In genomic region chr10:3395487-3395886, GRCh38 we compare ENCODE assay signal across 14 cellular contexts.
DNase-seq lines count a peak whose midpoint lies in the region; FAIRE-seq and TF ChIP-seq lines count a peak whose summit lies in the region.
"Had no signal": no experiment of that assay in that cellular context is flagged by ENCODE, and none has a peak within 500 bp of the region (broad histone marks: within the 10 kb centered on the region; RNA-seq: fewer than 3 reads in every experiment).

No MANE protein-coding gene starts in this region.

- H4K5ac ChIP-seq in H1 (ENCODE audit: insufficient read length, low read depth, low read length), result no peak overlapping the region

- H3K4me3 ChIP-seq in H1 (ENCODE audit: extremely low read depth in 1 of 4, insufficient read depth in 2 of 4, low read depth in 3 of 4, low read length in 4 of 4) (no peak overlapping the region), foreskin fibroblast (ENCODE audit: low read depth in 1 of 2, low read length in 2 of 2) (no peak overlapping the region)

- no peak overlapping the region for H3K18ac ChIP-seq in H1 (ENCODE audit: extremely low read depth, low read length)

- TF ChIP-seq CTCF in H1 (IDR thresholded peaks at IDR 0.05; ENCODE audit: control extremely low read depth in 1 of 3, insufficient read depth in 1 of 3, low read depth in 1 of 3, low read length in 3 of 3), result no peak
- TF ChIP-seq CTCF in foreskin fibroblast (IDR thresholded peaks at IDR 0.05; ENCODE audit: low read depth, low read length), result no peak
- TF ChIP-seq CTCF in osteocyte (IDR thresholded peaks at IDR 0.05), result no peak

- H3K27ac ChIP-seq in H1 (ENCODE audit: low read depth, low read length), result no peak overlapping the region
- H3K27ac ChIP-seq: foreskin keratinocyte had no signal

- H3K27ac Mint-ChIP-seq in osteocyte (ENCODE audit: unreplicated experiment), result no peak overlapping the region
- no peak overlapping the region for H3K27ac Mint-ChIP-seq in activated CD4-positive, alpha-beta T cell treated with anti-CD3 and anti-CD28 coated beads, Interleukin-2, amount 10 ng/mL, durations not matched to agents 24 days and 14 days
- H3K27ac Mint-ChIP-seq: activated CD4-positive, alpha-beta T cell treated with anti-CD3 and anti-CD28 coated beads for 36 hours; T-helper 2 cell treated with Interferon-gamma antibody and Interleukin-4, amounts not matched to agents 5 μg/mL and 100 μg/mL, for 36 hours had no signal

- H3K4me3 Mint-ChIP-seq in osteocyte (ENCODE audit: unreplicated experiment), result no peak overlapping the region
- no peak overlapping the region for H3K4me3 Mint-ChIP-seq in activated CD4-positive, alpha-beta T cell treated with anti-CD3 and anti-CD28 coated beads, Interleukin-2, amount 10 ng/mL, durations not matched to agents 24 days and 14 days
- H3K4me3 Mint-ChIP-seq: activated CD4-positive, alpha-beta T cell treated with anti-CD3 and anti-CD28 coated beads for 36 hours; T-helper 2 cell treated with Interferon-gamma antibody and Interleukin-4, amounts not matched to agents 5 μg/mL and 100 μg/mL, for 36 hours had no signal

- no peak for TF ChIP-seq POLR2A in H1 (IDR thresholded peaks at IDR 0.05; ENCODE audit: control extremely low read depth in 1 of 2, low read depth in 2 of 2, low read length in 2 of 2)

- H2BK5ac ChIP-seq in H1 (ENCODE audit: low read depth, low read length), result no peak overlapping the region

- TF ChIP-seq RAD21 in H1 (IDR thresholded peaks at IDR 0.05 in 1 of 2, conservative IDR thresholded peaks at IDR 0.05 in 1 of 2; ENCODE audit: low read depth in 2 of 2, low read length in 2 of 2), result no peak

- intact Hi-C loops in activated CD4-positive, alpha-beta T cell treated with anti-CD3 and anti-CD28 coated beads, Interleukin-2, amount 10 ng/mL, durations not matched to agents 24 days and 14 days (cut with micrococcal nuclease), result no loop called here

- POLR2A ChIA-PET in H1 (lab: Charles Lee; ENCODE audit: partially characterized antibody), result no interaction called here

- H2BK120ac ChIP-seq in H1 (replicated peaks; ENCODE audit: low read depth, low read length), result no peak overlapping the region

- no peaks in the 10 kb centered on the region for H3K36me3 ChIP-seq in H1 (ENCODE audit: control insufficient read depth in 2 of 4, insufficient read depth in 4 of 4, low read length in 3 of 4)

- no peaks in the 10 kb centered on the region for H3K79me1 ChIP-seq in H1 (ENCODE audit: low read depth, low read length)

- no peak overlapping the region for H2BK12ac ChIP-seq in H1 (ENCODE audit: low read depth, low read length)

- H2BK15ac ChIP-seq in H1 (ENCODE audit: low read length), result no peak overlapping the region

- peak; percentile 74 for DNase-seq in COLO668 (lab: John Stamatoyannopoulos, UW; ENCODE audit: unreplicated experiment)
- DNase-seq in NCI-H1436 treated with DMSO at 0.1 percent for 48 hours (lab: John Stamatoyannopoulos, UW), result peak; percentile 50
- DNase-seq in NCI-H748 treated with DMSO at 0.1 percent for 48 hours (lab: John Stamatoyannopoulos, UW), result peak; percentile 59
- no peak for DNase-seq in H1 (ENCODE audit: low read depth in 1 of 2, low spot score in 2 of 2)
- no peak for DNase-seq in foreskin fibroblast
- no peak for DNase-seq in osteocyte (ENCODE audit: extremely low spot score, unreplicated experiment)
- DNase-seq in activated CD4-positive, alpha-beta T cell treated with anti-CD3 and anti-CD28 coated beads, Interleukin-2, amount 10 ng/mL, durations not matched to agents 24 days and 14 days, result no peak
- DNase-seq in GOT3 (lab: John Stamatoyannopoulos, UW), result no peak
- DNase-seq: activated CD4-positive, alpha-beta T cell treated with anti-CD3 and anti-CD28 coated beads for 36 hours; Calu3; caudate nucleus; foreskin keratinocyte; HCEC 1CT had no signal

- CTCF ChIA-PET in H1 (lab: Charles Lee; ENCODE audit: partially characterized antibody), result interaction anchor here (0.7 kb wide), 1 partner anchor 132 kb away, joined by 3 read pairs; no protein-coding TSS in a partner anchor

- no peak overlapping the region for H3K23ac ChIP-seq in H1 (ENCODE audit: insufficient read length)

- no peak overlapping the region for H3K9ac ChIP-seq in H1 (replicated peaks in 1 of 4; ENCODE audit: extremely low read depth in 1 of 4, low read depth in 3 of 4, low read length in 3 of 4)

- no peaks in the 10 kb centered on the region for H4K20me1 ChIP-seq in H1 (replicated peaks in 1 of 2; ENCODE audit: control insufficient read depth in 1 of 2, insufficient read depth in 2 of 2, low read length in 2 of 2)

- H3K27me3 ChIP-seq in H1 (replicated peaks in 1 of 4; ENCODE audit: control insufficient read depth in 3 of 4, extremely low read depth in 1 of 4, insufficient read depth in 3 of 4, low read length in 3 of 4), result no peaks in the 10 kb centered on the region
- H3K27me3 ChIP-seq: foreskin keratinocyte had no signal

- H3K4ac ChIP-seq in H1 (replicated peaks; ENCODE audit: insufficient read length, low read depth, low read length), result no peak overlapping the region

- no peaks in the 10 kb centered on the region for H3K36me3 Mint-ChIP-seq in osteocyte (ENCODE audit: unreplicated experiment)
- no peaks in the 10 kb centered on the region for H3K36me3 Mint-ChIP-seq in activated CD4-positive, alpha-beta T cell treated with anti-CD3 and anti-CD28 coated beads, Interleukin-2, amount 10 ng/mL, durations not matched to agents 24 days and 14 days (ENCODE audit: low read depth)

- peaks cover 4% of the 10 kb centered on the region for H3K27me3 Mint-ChIP-seq in osteocyte (ENCODE audit: unreplicated experiment)
- H3K27me3 Mint-ChIP-seq in activated CD4-positive, alpha-beta T cell treated with anti-CD3 and anti-CD28 coated beads, Interleukin-2, amount 10 ng/mL, durations not matched to agents 24 days and 14 days, result peaks cover 31% of the 10 kb centered on the region

- peaks cover 0 to 4% (median 2%) of the 10 kb centered on the region in 4 experiments; a peak in 2 of 7 replicates for H3K4me1 ChIP-seq in H1 (replicated peaks in 1 of 4; ENCODE audit: control insufficient read depth in 3 of 4, insufficient read depth in 4 of 4, low read length in 3 of 4)
- H3K4me1 ChIP-seq: foreskin keratinocyte had no signal

- H4K8ac ChIP-seq in H1 (ENCODE audit: extremely low read depth, insufficient read depth, low read length), result peak overlapping the region; percentile 35; the same call in 1 of the 2 replicates

- no peak overlapping the region for H4K91ac ChIP-seq in H1 (replicated peaks; ENCODE audit: insufficient read length, low read length)

- H3K9me3 Mint-ChIP-seq in osteocyte (ENCODE audit: unreplicated experiment), result peaks cover 6% of the 10 kb centered on the region
- peaks cover 5% of the 10 kb centered on the region for H3K9me3 Mint-ChIP-seq in activated CD4-positive, alpha-beta T cell treated with anti-CD3 and anti-CD28 coated beads, Interleukin-2, amount 10 ng/mL, durations not matched to agents 24 days and 14 days
- H3K9me3 Mint-ChIP-seq: T-helper 2 cell treated with Interferon-gamma antibody and Interleukin-4, amounts not matched to agents 5 μg/mL and 100 μg/mL, for 36 hours had no signal

- H3K9me3 ChIP-seq in H1 (ENCODE audit: insufficient read depth in 2 of 2, low read depth in 1 of 2, low read length in 1 of 2), result peaks cover 0 to 2% of the 10 kb centered on the region in 2 experiments; a peak in 1 of 4 replicates

- H3K4me2 ChIP-seq in H1 (ENCODE audit: insufficient read depth in 1 of 2, low read depth in 2 of 2, low read length in 2 of 2), result no peak overlapping the region

- no peaks in the 10 kb centered on the region for H3K79me2 ChIP-seq in H1 (ENCODE audit: control insufficient read depth in 1 of 2, insufficient read depth in 2 of 2, low read length in 2 of 2)

- no peak for FAIRE-seq in H1 (lab: Jason Lieb, UNC)

- WGBS in H1 (ENCODE audit: extremely low coverage in 1 of 2, insufficient coverage in 1 of 2, insufficient read length in 1 of 2, insufficient replicate concordance in 2 of 2, low coverage in 1 of 2, low lambda C conversion rate in 2 of 2, missing lambda C conversion rate in 1 of 2), 2 experiments, result 90% methylated on average over 5 of the region's 5 CpGs; no CpG with 5 or more reads in 1 of the 2 experiments

- no peak for TF ChIP-seq EP300 in H1 (IDR thresholded peaks at IDR 0.05; ENCODE audit: borderline replicate concordance in 1 of 2, low read depth in 2 of 2, low read length in 2 of 2)

- H3K23me2 ChIP-seq in H1 (ENCODE audit: low read depth, low read length), result peaks cover 1% of the 10 kb centered on the region; the same call in 1 of the 2 replicates

- H3K4me1 Mint-ChIP-seq in osteocyte (ENCODE audit: unreplicated experiment), result peaks cover 17% of the 10 kb centered on the region
- no peaks in the 10 kb centered on the region for H3K4me1 Mint-ChIP-seq in activated CD4-positive, alpha-beta T cell treated with anti-CD3 and anti-CD28 coated beads, Interleukin-2, amount 10 ng/mL, durations not matched to agents 24 days and 14 days

- no peak overlapping the region for H3K56ac ChIP-seq in H1 (replicated peaks; ENCODE audit: insufficient read length, low read depth, low read length)

- H2AFZ ChIP-seq in H1 (ENCODE audit: low read length), result no peak overlapping the region

- no peak overlapping the region for H3K14ac ChIP-seq in H1 (ENCODE audit: insufficient read length)

- no peak overlapping the region for H2BK20ac ChIP-seq in H1 (ENCODE audit: low read length)

- no peak overlapping the region for H2AK5ac ChIP-seq in H1 (ENCODE audit: low read depth, low read length)

TF ChIP-seq in H1, 55 proteins besides CTCF, POLR2A, EP300 and RAD21 (continues in another document):
- no peak for TF ChIP-seq SRF (IDR thresholded peaks at IDR 0.05; ENCODE audit: low read depth, low read length)

Comparison
In these comparisons a context has a peak if more than half of its experiments do, and no peak if none do; other contexts are left out.
1. DNase-seq: peak in COLO668 (single experiment), NCI-H1436 treated with DMSO at 0.1 percent for 48 hours (single experiment) and NCI-H748 treated with DMSO at 0.1 percent for 48 hours (single experiment); none in H1 (0 of 2), foreskin fibroblast (0 of 2), osteocyte (single experiment), activated CD4-positive, alpha-beta T cell treated with anti-CD3 and anti-CD28 coated beads, Interleukin-2, amount 10 ng/mL, durations not matched to agents 24 days and 14 days (single experiment) and GOT3 (single experiment).